ENCODE assay signal across 9 cellular contexts in the genomic region with DNA sequence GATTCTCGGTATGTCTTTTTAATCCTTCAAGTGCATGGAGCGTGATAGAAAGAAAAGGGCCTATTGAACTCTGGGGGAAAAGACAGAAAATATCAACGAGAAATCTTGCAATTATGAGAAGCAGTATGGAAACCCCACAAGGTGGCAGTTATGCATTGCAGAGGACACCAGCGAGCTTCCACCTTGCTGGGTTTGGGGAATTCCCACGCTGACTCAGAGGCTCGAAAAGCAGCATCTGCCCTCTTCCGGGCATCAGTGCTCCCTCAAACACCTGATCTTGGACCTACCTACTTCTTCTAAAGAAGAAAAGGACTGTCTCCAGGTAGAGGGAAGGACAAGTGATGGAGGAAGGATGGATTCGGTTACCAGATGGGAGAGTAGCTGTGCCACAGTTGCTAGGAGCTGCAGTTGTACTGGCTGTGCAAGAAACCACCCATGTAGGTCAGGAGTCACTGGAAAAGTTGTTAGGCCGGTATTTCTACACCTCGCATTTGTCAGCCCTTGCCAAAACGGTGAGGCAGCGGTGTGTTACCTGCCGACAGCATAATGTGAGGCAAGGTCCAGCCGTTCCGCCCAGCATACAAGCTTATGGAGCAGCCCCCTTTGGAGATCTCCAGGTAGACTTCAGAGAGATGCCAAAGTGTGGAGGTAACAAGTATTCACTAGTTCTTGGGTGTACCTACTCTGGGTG. TPM values are rescaled to one million over a fixed set of nuclear protein-coding genes. Genes with fewer than 3 reads are reported as not detected.
A peak's percentile ranks its signal among the peaks of the same experiment; 100 is the strongest.
DNase-seq lines count a peak whose midpoint lies in the region; ATAC-seq, FAIRE-seq and TF ChIP-seq lines count a peak whose summit lies in the region.
"Not testable (repeated sequence)": the region's sequence is repeated elsewhere in the genome, so short reads cannot be mapped to it uniquely, and the experiment has no call there.
"Had no signal": no experiment of that assay in that cellular context is flagged by ENCODE, and none has a peak within 500 bp of the region (broad histone marks: within the 10 kb centered on the region; RNA-seq: fewer than 3 reads in every experiment).

No MANE protein-coding gene starts in this region.

- H3K27ac ChIP-seq in K562 (ENCODE audit: extremely low read depth, low read depth, low read length), result not testable (repeated sequence)

- H3K9ac ChIP-seq in K562 (ENCODE audit: insufficient read depth in 1 of 2, low read depth in 2 of 2, low read length in 2 of 2), result not testable (repeated sequence)

- not testable (repeated sequence) for H3K36me3 ChIP-seq in K562 (ENCODE audit: control insufficient read depth, insufficient read depth, low read length)

- peak overlapping the region; percentile 79 for H3K27ac Mint-ChIP-seq in Calu3 (ENCODE audit: unreplicated experiment)
- peak overlapping the region; percentile 77 for H3K27ac Mint-ChIP-seq in stimulated activated naive B cell treated with anti-CD40 and anti-IgM and Interleukin-4, amounts not matched to agents 10 μg/mL and 1 μg/mL and 100 μg/mL, for 72 hours

- not testable (repeated sequence) for H2AFZ ChIP-seq in K562 (ENCODE audit: low read depth, low read length)

- intact Hi-C loops in Calu3 (cut with micrococcal nuclease; ENCODE audit: unreplicated experiment), result loop anchor here (1.0 to 5.0 kb wide), 2 partner anchors 45 to 124 kb away; a partner anchor contains a TSS
- intact Hi-C loops in K562 (cut with micrococcal nuclease), result not testable (repeated sequence)

- FAIRE-seq in K562 (lab: Jason Lieb, UNC), result not testable (repeated sequence)

- DNase-seq in Calu3 (peak; percentile 78), LoVo (ENCODE audit: low spot score) (peak; percentile 34), T-helper 22 cell (ENCODE audit: low read depth) (peak; percentile 39), left kidney (ENCODE audit: low read depth, low spot score) (peak; percentile 65)
- DNase-seq in activated CD8-positive, alpha-beta memory T cell treated with anti-CD3 and anti-CD28 coated beads, Interleukin-2, amount 50 U/mL, for 48 hours, result peak; percentile 72
- DNase-seq in K562 (ENCODE audit: extremely low read depth in 1 of 4, low spot score in 3 of 4), result not testable (repeated sequence)
- DNase-seq in stimulated activated CD4-positive, alpha-beta T cell treated with anti-CD3 and anti-CD28 coated beads, Interleukin-1b, Interleukin-23, amount 100 ng/mL, for 4 hours (ENCODE audit: low read depth in 2 of 2), result peak; percentile 59 to 63
- peak; percentile 60 for DNase-seq in stimulated activated naive B cell treated with anti-CD40 and anti-IgM and Interleukin-4, amounts not matched to agents 10 μg/mL and 1 μg/mL and 100 μg/mL, for 72 hours

- BruUV-seq in Calu3 (replicated peaks; lab: Mats Ljungman, UMichigan); K562 (replicated peaks; lab: Mats Ljungman, UMichigan): not testable (repeated sequence)

- not testable (repeated sequence) for TF ChIP-seq POLR2A in K562 (conservative IDR thresholded peaks at IDR 0.05)

- POLR2A ChIA-PET in K562 (lab: Yijun Ruan, JAX), result not testable (repeated sequence)

- H3K9me1 ChIP-seq in K562 (ENCODE audit: control insufficient read depth, insufficient read depth, low read length), result not testable (repeated sequence)

- not testable (repeated sequence) for TF ChIP-seq EP300 in K562 (IDR thresholded peaks at IDR 0.05; ENCODE audit: low read length)

- 9% methylated on average over 15 of the region's 15 CpGs for WGBS in K562 (ENCODE audit: insufficient coverage, low coverage, missing lambda C conversion rate)

- H3K9me3 Mint-ChIP-seq in Calu3 (ENCODE audit: low read depth, unreplicated experiment); stimulated activated naive B cell treated with anti-CD40 and anti-IgM and Interleukin-4, amounts not matched to agents 10 μg/mL and 1 μg/mL and 100 μg/mL, for 72 hours: not testable (repeated sequence)

- H4K20me1 ChIP-seq in K562 (replicated peaks; ENCODE audit: control insufficient read depth, insufficient read depth, low read length), result not testable (repeated sequence)

- H3K4me1 ChIP-seq in K562 (replicated peaks in 1 of 2; ENCODE audit: control insufficient read depth in 2 of 2, insufficient read depth in 2 of 2, low read length in 2 of 2), result not testable (repeated sequence)

- not testable (repeated sequence) for H3K9me3 ChIP-seq in K562 (replicated peaks; ENCODE audit: control insufficient read depth, insufficient read depth, low read depth, low read length)

- peak; percentile 34 for TF ChIP-seq CTCF in Calu3 (IDR thresholded peaks at IDR 0.05; ENCODE audit: unreplicated experiment)
- TF ChIP-seq CTCF in K562 (IDR thresholded peaks at IDR 0.05 in 2 of 3, conservative IDR thresholded peaks at IDR 0.05 in 1 of 3; ENCODE audit: insufficient read depth in 2 of 3, low read depth in 1 of 3, low read length in 3 of 3), result peak in 1 of 3 experiments; percentile 38; a peak in 2 of 6 replicates

- in situ Hi-C loops in K562 (cut with MboI), result not testable (repeated sequence)

- not testable (repeated sequence) for H3K4me3 ChIP-seq in K562

- peak overlapping the region; percentile 63 for H3K4me3 Mint-ChIP-seq in Calu3 (ENCODE audit: low read depth, unreplicated experiment)
- H3K4me3 Mint-ChIP-seq in stimulated activated naive B cell treated with anti-CD40 and anti-IgM and Interleukin-4, amounts not matched to agents 10 μg/mL and 1 μg/mL and 100 μg/mL, for 72 hours, result not testable (repeated sequence)

- peaks cover 9 to 34% of the 10 kb centered on the region in 2 experiments; a peak in 4 of 5 replicates for H3K27me3 ChIP-seq in K562 (ENCODE audit: control insufficient read depth in 2 of 2, insufficient read depth in 2 of 2, low read length in 2 of 2)

- H3K79me2 ChIP-seq in K562 (ENCODE audit: control insufficient read depth, insufficient read depth, low read length), result not testable (repeated sequence)

- peaks cover 16% of the 10 kb centered on the region for H3K4me1 Mint-ChIP-seq in Calu3 (ENCODE audit: low read depth, unreplicated experiment)
- peaks cover 9 to 10% of the 10 kb centered on the region in 2 donors for H3K4me1 Mint-ChIP-seq in stimulated activated naive B cell treated with anti-CD40 and anti-IgM and Interleukin-4, amounts not matched to agents 10 μg/mL and 1 μg/mL and 100 μg/mL, for 72 hours

- CTCF ChIA-PET in Calu3 (lab: Charles Lee) (interaction anchor here (0.6 to 1.5 kb wide), 3 partner anchors 45 to 131 kb away, joined by 6 to 32 read pairs (median 9); a partner anchor contains a TSS), K562 (lab: Yijun Ruan, JAX; ENCODE audit: low intra/inter-chr PET ratio) (interaction anchor here (1.2 kb wide), 1 partner anchor 59 kb away, joined by 3 read pairs; no protein-coding TSS in a partner anchor)

- not testable (repeated sequence) for H3K4me2 ChIP-seq in K562 (ENCODE audit: insufficient read depth, low read length)

- not testable (repeated sequence) for H3K36me3 Mint-ChIP-seq in Calu3 (ENCODE audit: insufficient read depth, unreplicated experiment); stimulated activated naive B cell treated with anti-CD40 and anti-IgM and Interleukin-4, amounts not matched to agents 10 μg/mL and 1 μg/mL and 100 μg/mL, for 72 hours

- ATAC-seq in K562; stimulated activated naive B cell treated with anti-CD40 and anti-IgM and Interleukin-4, amounts not matched to agents 10 μg/mL and 1 μg/mL and 100 μg/mL, for 72 hours (replicated peaks): not testable (repeated sequence)

- peak; percentile 40 to 50 for TF ChIP-seq RAD21 in K562 (CRISPR knock-in tag; conservative IDR thresholded peaks at IDR 0.05 in 1 of 2, IDR thresholded peaks at IDR 0.05 in 1 of 2)

- not testable (repeated sequence) for H3K27me3 Mint-ChIP-seq in Calu3 (ENCODE audit: unreplicated experiment)
- peaks cover 10 to 14% of the 10 kb centered on the region in 2 donors for H3K27me3 Mint-ChIP-seq in stimulated activated naive B cell treated with anti-CD40 and anti-IgM and Interleukin-4, amounts not matched to agents 10 μg/mL and 1 μg/mL and 100 μg/mL, for 72 hours

RNA-seq across cellular contexts. Expression of a gene that starts 29.0 kb away (rescaled TPM):
- total RNA-seq in Calu3 (2022) (55.4 and 61.2 TPM in 2 replicates), K562 (2014; rRNA removed) (18.3 and 29.7 TPM in 2 replicates), K562 (2014; rRNA removed; fragmentation: Illumina TruSeq; extraction: Trizol) (44.2 and 46.1 TPM in 2 replicates), K562 (2015; rRNA removed; fragmentation: Illumina TruSeq; extraction: Trizol) (53.0 and 56.9 TPM in 2 replicates), K562 (2021) (55.3 and 60.4 TPM in 2 replicates)
- 56.1 and 63.4 TPM in 2 replicates for total RNA-seq in K562 (2011; cell fraction: chromatin; rRNA removed; ENCODE audit: low replicate concordance)
- total RNA-seq in K562 (2011; cell fraction: nucleolus; rRNA removed), result 49.9 and 50.0 TPM in 2 replicates
- total RNA-seq in K562 (2011; cell fraction: nucleoplasm; rRNA removed), result 70.2 and 95.7 TPM in 2 replicates
- polyA plus RNA-seq in K562 (2011; rRNA removed) (50.1 and 99.5 TPM in 2 replicates), K562 (2014; fragmentation: Illumina TruSeq; extraction: Trizol) (99.5 and 110 TPM in 2 replicates), K562 (2014; fragmentation: Nextera tagmentation; extraction: Ambion mirVana) (10 to 100 TPM; 11.9 to 16.7 TPM), K562 (2014; rRNA removed) (51.9 and 64.0 TPM in 2 replicates)
- polyA plus RNA-seq in K562 (2011; cell fraction: cytosol; rRNA removed), result 71.7 and 115 TPM in 2 replicates
- 67.7 and 143 TPM in 2 replicates for polyA plus RNA-seq in K562 (2011; cell fraction: nucleus; rRNA removed)
- polyA plus RNA-seq in K562 (2012), result 57.6 and 58.8 TPM in 2 replicates
- 27.1 and 69.7 TPM in 2 replicates for polyA minus RNA-seq in K562 (2011; rRNA and poly(A)+ RNA removed)
- 20.5 and 38.0 TPM in 2 replicates for polyA minus RNA-seq in K562 (2011; cell fraction: cytosol; rRNA and poly(A)+ RNA removed)
- polyA minus RNA-seq in K562 (2011; cell fraction: nucleus; rRNA and poly(A)+ RNA removed), result 14.7 and 15.2 TPM in 2 replicates

RNA-seq across cellular contexts. Expression of a gene that starts 44.8 kb away (rescaled TPM):
- total RNA-seq in Calu3 (2022), result 63.2 and 75.0 TPM in 2 replicates
- total RNA-seq in K562 (2011; cell fraction: chromatin; rRNA removed; ENCODE audit: low replicate concordance), result 47.5 and 82.4 TPM in 2 replicates
- 40.3 and 50.5 TPM in 2 replicates for total RNA-seq in K562 (2011; cell fraction: nucleolus; rRNA removed)
- 48.0 and 59.6 TPM in 2 replicates for total RNA-seq in K562 (2011; cell fraction: nucleoplasm; rRNA removed)
- total RNA-seq in K562 (2014; rRNA removed), result 8.9 and 11.1 TPM in 2 replicates
- total RNA-seq in K562 (2014; rRNA removed; fragmentation: Illumina TruSeq; extraction: Trizol), result 4.3 and 7.3 TPM in 2 replicates
- total RNA-seq in K562 (2015; rRNA removed; fragmentation: Illumina TruSeq; extraction: Trizol), result 10.2 and 10.7 TPM in 2 replicates
- total RNA-seq in K562 (2021), result 8.8 and 14.9 TPM in 2 replicates
- 9.1 and 11.7 TPM in 2 replicates for polyA plus RNA-seq in K562 (2011; rRNA removed)
- 10.4 and 14.7 TPM in 2 replicates for polyA plus RNA-seq in K562 (2011; cell fraction: cytosol; rRNA removed)
- 38.4 and 51.1 TPM in 2 replicates for polyA plus RNA-seq in K562 (2011; cell fraction: nucleus; rRNA removed)
- 21.2 and 42.3 TPM in 2 replicates for polyA plus RNA-seq in K562 (2012)
- 8.8 and 9.4 TPM in 2 replicates for polyA plus RNA-seq in K562 (2014; fragmentation: Illumina TruSeq; extraction: Trizol)
- polyA plus RNA-seq in K562 (2014; fragmentation: Nextera tagmentation; extraction: Ambion mirVana), result 10 to 100 TPM in 1 of 2 experiments, 1 to 10 TPM in 1; 4.9 to 10.6 TPM
- polyA plus RNA-seq in K562 (2014; rRNA removed), result 13.4 and 18.6 TPM in 2 replicates
- 10.1 and 10.7 TPM in 2 replicates for polyA minus RNA-seq in K562 (2011; rRNA and poly(A)+ RNA removed)
- 5.2 and 5.5 TPM in 2 replicates for polyA minus RNA-seq in K562 (2011; cell fraction: cytosol; rRNA and poly(A)+ RNA removed)
- 15.9 and 16.9 TPM in 2 replicates for polyA minus RNA-seq in K562 (2011; cell fraction: nucleus; rRNA and poly(A)+ RNA removed)

RNA-seq across cellular contexts. Expression of a gene that starts 45.3 kb away (rescaled TPM):
- total RNA-seq in Calu3 (2022), result not detected in 2 replicates
- not detected in 2 replicates for total RNA-seq in K562 (2011; cell fraction: chromatin; rRNA removed; ENCODE audit: low replicate concordance)
- total RNA-seq in K562 (2011; cell fraction: nucleolus; rRNA removed), result 0.17 TPM in 1 of 2 replicates, not detected in the other
- not detected in 2 replicates for total RNA-seq in K562 (2011; cell fraction: nucleoplasm; rRNA removed)
- total RNA-seq in K562 (2014; rRNA removed), result 0.20 TPM in 1 of 2 replicates, not detected in the other
- total RNA-seq in K562 (2014; rRNA removed; fragmentation: Illumina TruSeq; extraction: Trizol), result not detected in 2 replicates
- total RNA-seq in K562 (2015; rRNA removed; fragmentation: Illumina TruSeq; extraction: Trizol), result not detected in 2 replicates
- 0.18 TPM in 1 of 2 replicates, not detected in the other for total RNA-seq in K562 (2021)
- not detected in 2 replicates for polyA plus RNA-seq in K562 (2011; rRNA removed)
- not detected in 2 replicates for polyA plus RNA-seq in K562 (2011; cell fraction: cytosol; rRNA removed)
- polyA plus RNA-seq in K562 (2011; cell fraction: nucleus; rRNA removed), result 0.07 and 0.10 TPM in 2 replicates
- polyA plus RNA-seq in K562 (2012), result not detected in 2 replicates
- polyA plus RNA-seq in K562 (2014; fragmentation: Illumina TruSeq; extraction: Trizol), result not detected in 2 replicates
- not detected for polyA plus RNA-seq in K562 (2014; fragmentation: Nextera tagmentation; extraction: Ambion mirVana)
- polyA plus RNA-seq in K562 (2014; rRNA removed), result not detected in 2 replicates
- not detected in 2 replicates for polyA minus RNA-seq in K562 (2011; rRNA and poly(A)+ RNA removed)
- not detected in 2 replicates for polyA minus RNA-seq in K562 (2011; cell fraction: cytosol; rRNA and poly(A)+ RNA removed)
- polyA minus RNA-seq in K562 (2011; cell fraction: nucleus; rRNA and poly(A)+ RNA removed), result not detected in 2 replicates
- total RNA-seq: activated CD8-positive, alpha-beta memory T cell treated with anti-CD3 and anti-CD28 coated beads for 36 hours had no signal
